29 cellular contexts compared by ENCODE assay signal in the genomic region with DNA sequence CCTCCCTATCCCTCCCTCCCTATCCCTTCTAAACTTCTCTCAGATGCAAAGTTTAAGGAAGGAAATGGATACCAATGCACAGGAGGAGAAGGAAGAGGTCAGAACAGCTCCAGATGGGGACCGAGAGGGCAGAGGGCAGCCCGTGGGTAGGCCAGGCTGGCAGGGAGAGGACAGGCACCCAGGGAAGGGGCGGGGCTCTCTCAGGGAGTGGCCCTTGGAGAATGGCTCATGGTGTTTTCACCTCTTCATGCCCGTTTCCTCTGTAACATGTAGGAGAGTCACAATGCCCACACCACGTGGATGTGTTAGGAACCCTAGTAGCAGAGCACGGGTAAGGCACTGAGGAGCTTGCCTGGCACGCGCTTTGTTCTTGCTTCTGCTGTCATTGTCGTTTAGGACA.
DNase-seq lines count a peak whose midpoint lies in the region; ATAC-seq and TF ChIP-seq lines count a peak whose summit lies in the region.
"Had no signal": no experiment of that assay in that cellular context is flagged by ENCODE, and none has a peak within 500 bp of the region (broad histone marks: within the 10 kb centered on the region; RNA-seq: fewer than 3 reads in every experiment).

No MANE protein-coding gene starts in this region.

- CTCF ChIA-PET in activated naive CD4-positive, alpha-beta T cell treated with anti-CD3 and anti-CD28 coated beads for 36 hours (lab: Charles Lee): no interaction called here

- H3K4me3 ChIP-seq in DND-41 (ENCODE audit: low read depth in 1 of 2, low read length in 2 of 2): no peak overlapping the region
- no peak overlapping the region for H3K4me3 ChIP-seq in neutrophil (ENCODE audit: low read depth in 1 of 2, low read length in 1 of 2)
- H3K4me3 ChIP-seq: esophagus muscularis mucosa, K562, MG63 had no signal

- peaks cover 19% of the 10 kb centered on the region for H3K36me3 Mint-ChIP-seq in activated naive CD4-positive, alpha-beta T cell treated with anti-CD3 and anti-CD28 coated beads for 36 hours (ENCODE audit: low read depth)
- peaks cover 25 to 41% of the 10 kb centered on the region in 2 donors for H3K36me3 Mint-ChIP-seq in activated naive CD4-positive, alpha-beta T cell treated with anti-CD3 and anti-CD28 coated beads, Interleukin-2, amount 50 U/mL, for 72 hours
- peaks cover 37% of the 10 kb centered on the region for H3K36me3 Mint-ChIP-seq in brain

- H3K4me3 Mint-ChIP-seq in activated naive CD4-positive, alpha-beta T cell treated with anti-CD3 and anti-CD28 coated beads for 36 hours: no peak overlapping the region
- H3K4me3 Mint-ChIP-seq in brain: no peak overlapping the region
- H3K4me3 Mint-ChIP-seq: activated B cell treated with CpG ODN at 0.5 μM for 24 hours, endodermal cell had no signal

- H3K79me2 ChIP-seq in DND-41 (ENCODE audit: insufficient read depth, low read length): no peaks in the 10 kb centered on the region

- H2AFZ ChIP-seq in DND-41 (ENCODE audit: low read depth, low read length): no peak overlapping the region

- no peak overlapping the region for H3K9ac ChIP-seq in DND-41 (ENCODE audit: low read depth, low read length)

- H3K9me3 Mint-ChIP-seq in activated naive CD4-positive, alpha-beta T cell treated with anti-CD3 and anti-CD28 coated beads for 36 hours: no peaks in the 10 kb centered on the region
- H3K9me3 Mint-ChIP-seq in activated naive CD4-positive, alpha-beta T cell treated with anti-CD3 and anti-CD28 coated beads, Interleukin-2, amount 50 U/mL, for 72 hours: no peaks in the 10 kb centered on the region
- H3K9me3 Mint-ChIP-seq in brain: peaks cover 0 to 3% (median 0%) of the 10 kb centered on the region in 5 experiments
- H3K9me3 Mint-ChIP-seq: activated B cell treated with CpG ODN at 0.5 μM for 24 hours, endodermal cell had no signal

- H3K27ac ChIP-seq in DND-41 (ENCODE audit: low read length) (no peak overlapping the region), neutrophil (peak overlapping the region; percentile 64)
- H3K27ac ChIP-seq: esophagus muscularis mucosa, foreskin keratinocyte had no signal

- no peak for ATAC-seq in activated naive CD4-positive, alpha-beta T cell treated with anti-CD3 and anti-CD28 coated beads, Interleukin-2, amount 50 U/mL, for 72 hours
- 0 out of 3 replicates have a peak, but pooled peaks have one; percentile 24 for ATAC-seq in DND-41 (ENCODE audit: insufficient read depth, low read depth)
- no peak for ATAC-seq in HG03571 (IDR thresholded peaks at IDR 0.05; ENCODE audit: unreplicated experiment)
- ATAC-seq: foreskin keratinocyte, K562, PC-3 had no signal

- no peaks in the 10 kb centered on the region for H4K20me1 ChIP-seq in DND-41 (ENCODE audit: insufficient read depth, low read length)

- no peak for DNase-seq in activated naive CD4-positive, alpha-beta T cell treated with anti-CD3 and anti-CD28 coated beads for 36 hours
- no peak for DNase-seq in activated naive CD4-positive, alpha-beta T cell treated with anti-CD3 and anti-CD28 coated beads, Interleukin-2, amount 50 U/mL, for 72 hours (ENCODE audit: low spot score in 2 of 2)
- DNase-seq in DND-41: no peak
- no peak for DNase-seq in DMS53 treated with DMSO at 0.1 percent for 48 hours (lab: John Stamatoyannopoulos, UW; ENCODE audit: unreplicated experiment)
- DNase-seq in midbrain (lab: John Stamatoyannopoulos, UW): no peak
- DNase-seq: activated B cell treated with CpG ODN at 0.5 μM for 24 hours; activated CD4-positive, alpha-beta T cell treated with anti-CD3 and anti-CD28 coated beads, Interleukin-2, amount 50 U/mL, for 4 hours; activated effector memory CD4-positive, alpha-beta T cell treated with anti-CD3 and anti-CD28 coated beads, Interleukin-2, amount 50 U/mL, for 16 hours; activated T-cell treated with anti-CD3 and anti-CD28 coated beads for 4 hours; amygdala; BE2C; caudate nucleus; COR-L47; DMS79; endodermal cell; foreskin keratinocyte; MG63; NCI-H1105 treated with DMSO at 0.1 percent for 48 hours; NCI-H2029; NCI-H526; NK-92 treated with Interleukin-12 subunit alpha and Interleukin-12 subunit beta, amount 100 ng/mL, for 24 hours; PC-3; stimulated activated naive CD4-positive, alpha-beta T cell treated with Interleukin-2 at 50 U/mL for 16 hours had no signal

- intact Hi-C loops in activated naive CD4-positive, alpha-beta T cell treated with anti-CD3 and anti-CD28 coated beads for 36 hours (cut with micrococcal nuclease): no loop called here

- no peaks in the 10 kb centered on the region for H3K27me3 ChIP-seq in DND-41 (ENCODE audit: insufficient read depth, low read length, poor library complexity)
- no peaks in the 10 kb centered on the region for H3K27me3 ChIP-seq in neutrophil
- H3K27me3 ChIP-seq: esophagus muscularis mucosa, foreskin keratinocyte, MG63 had no signal

- H3K9me3 ChIP-seq in DND-41 (ENCODE audit: insufficient read depth, low read length, severe bottlenecking): no peaks in the 10 kb centered on the region
- H3K9me3 ChIP-seq in neutrophil: no peaks in the 10 kb centered on the region
- H3K9me3 ChIP-seq: BE2C, esophagus muscularis mucosa, MG63 had no signal

- no peaks in the 10 kb centered on the region for H3K4me1 ChIP-seq in DND-41 (ENCODE audit: insufficient read depth, low read length)
- H3K4me1 ChIP-seq in neutrophil (ENCODE audit: control insufficient read depth in 1 of 2, insufficient read depth in 1 of 2, low read depth in 1 of 2, low read length in 1 of 2): peaks cover 48 to 57% of the 10 kb centered on the region in 2 experiments
- H3K4me1 ChIP-seq: BE2C, esophagus muscularis mucosa, foreskin keratinocyte had no signal

- H3K36me3 ChIP-seq in DND-41 (ENCODE audit: insufficient read depth, low read length) (peaks cover 77% of the 10 kb centered on the region), neutrophil (peaks cover 94% of the 10 kb centered on the region)
- H3K36me3 ChIP-seq: BE2C, MG63 had no signal

- H3K4me2 ChIP-seq in DND-41 (ENCODE audit: insufficient read depth, low read length): no peak overlapping the region

- TF ChIP-seq CTCF in DND-41 (IDR thresholded peaks at IDR 0.05; ENCODE audit: borderline replicate concordance, extremely low read depth, low read length, poor library complexity, severe bottlenecking): no peak
- no peak for TF ChIP-seq CTCF in brain (conservative IDR thresholded peaks at IDR 0.05)
- TF ChIP-seq CTCF in neutrophil (IDR thresholded peaks at IDR 0.05): no peak

- peaks cover 16% of the 10 kb centered on the region for H3K4me1 Mint-ChIP-seq in activated naive CD4-positive, alpha-beta T cell treated with anti-CD3 and anti-CD28 coated beads for 36 hours (ENCODE audit: low read depth)
- peaks cover 26% of the 10 kb centered on the region for H3K4me1 Mint-ChIP-seq in brain

- H3K27ac Mint-ChIP-seq in activated naive CD4-positive, alpha-beta T cell treated with anti-CD3 and anti-CD28 coated beads for 36 hours: peak overlapping the region; percentile 16
- no peak overlapping the region for H3K27ac Mint-ChIP-seq in activated naive CD4-positive, alpha-beta T cell treated with anti-CD3 and anti-CD28 coated beads, Interleukin-2, amount 50 U/mL, for 72 hours
- peak overlapping the region in 3 of 5 experiments; percentile 54 to 64 (median 58) for H3K27ac Mint-ChIP-seq in brain
- H3K27ac Mint-ChIP-seq: activated B cell treated with CpG ODN at 0.5 μM for 24 hours, endodermal cell, progenitor cell of endocrine pancreas had no signal

- H3K27me3 Mint-ChIP-seq in activated naive CD4-positive, alpha-beta T cell treated with anti-CD3 and anti-CD28 coated beads for 36 hours (ENCODE audit: low read depth): no peaks in the 10 kb centered on the region
- H3K27me3 Mint-ChIP-seq in brain: no peaks in the 10 kb centered on the region
- H3K27me3 Mint-ChIP-seq: activated B cell treated with CpG ODN at 0.5 μM for 24 hours had no signal

Comparison
In these comparisons a context has a peak if more than half of its experiments do, and no peak if none do; other contexts are left out.
1. H3K27ac Mint-ChIP-seq: peak in activated naive CD4-positive, alpha-beta T cell treated with anti-CD3 and anti-CD28 coated beads for 36 hours (single experiment) and brain (3 of 5); none in activated naive CD4-positive, alpha-beta T cell treated with anti-CD3 and anti-CD28 coated beads, Interleukin-2, amount 50 U/mL, for 72 hours (0 of 2).